In the genomic region with DNA sequence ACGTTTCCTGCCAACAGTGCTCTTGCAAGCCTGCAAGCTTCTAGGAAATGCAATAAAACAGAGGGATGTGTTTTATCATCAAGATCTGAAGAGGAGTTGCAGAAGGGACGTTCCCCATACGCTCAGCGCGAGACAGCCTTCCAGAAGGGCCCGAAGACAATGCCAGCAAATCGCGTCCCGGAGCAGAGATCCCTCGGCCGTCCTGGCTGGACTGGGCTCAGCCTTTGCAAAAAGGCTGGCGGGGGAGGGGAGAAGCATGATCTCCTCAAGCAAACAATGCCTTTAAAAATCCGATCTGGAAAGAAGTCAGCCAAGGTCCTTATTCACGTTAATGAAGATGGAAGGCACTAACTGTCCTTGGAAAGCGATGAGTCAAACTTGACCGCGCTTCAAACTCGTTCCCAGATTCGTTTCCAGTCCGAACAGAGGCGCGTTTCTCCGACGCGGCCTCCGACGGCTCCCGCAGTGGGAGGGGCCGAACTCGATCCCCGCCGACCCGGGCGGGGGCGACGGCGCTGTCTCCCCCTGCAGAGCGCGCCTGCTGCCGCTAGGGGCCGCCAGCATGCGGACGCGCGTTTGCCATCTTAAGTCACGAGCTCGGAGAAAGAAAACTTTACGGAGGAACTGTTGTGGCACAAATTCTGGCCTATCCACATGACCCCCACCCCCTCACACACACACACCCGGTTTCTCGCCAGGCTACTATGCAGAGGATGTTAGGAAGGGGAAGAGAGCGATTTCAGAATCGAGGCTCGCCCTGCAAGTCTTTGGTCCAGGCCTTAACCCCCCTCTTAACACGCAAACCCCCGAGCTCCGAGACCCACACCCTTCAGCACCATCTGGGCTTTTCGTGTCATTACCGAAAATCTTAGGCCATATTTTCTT, we compare ENCODE assay signal across 8 cellular contexts. TPM values are rescaled to one million over a fixed set of nuclear protein-coding genes. Genes with fewer than 3 reads are reported as not detected.
DNase-seq lines count a peak whose midpoint lies in the region; ATAC-seq and TF ChIP-seq lines count a peak whose summit lies in the region.

No MANE protein-coding gene starts in this region.

- H3F3A ChIP-seq in smooth muscle cell (ENCODE audit: low read depth) = peaks cover 4% of the 10 kb centered on the region

- H3K36me3 Mint-ChIP-seq in CD4-positive, alpha-beta T cell (ENCODE audit: low read depth) = peaks cover 43% of the 10 kb centered on the region
- peaks cover 24% of the 10 kb centered on the region for H3K36me3 Mint-ChIP-seq in activated B cell treated with CpG ODN at 0.5 μM for 24 hours (ENCODE audit: low read depth)

- H3K27ac Mint-ChIP-seq in CD4-positive, alpha-beta T cell = peak overlapping the region; percentile 99
- peak overlapping the region; percentile 90 for H3K27ac Mint-ChIP-seq in activated B cell treated with CpG ODN at 0.5 μM for 24 hours

- peaks cover 67% of the 10 kb centered on the region for H4K20me1 ChIP-seq in smooth muscle cell (ENCODE audit: low read depth)

- 3% methylated on average over 57 of the region's 58 CpGs for WGBS in smooth muscle cell (ENCODE audit: low lambda C conversion rate)

- peak overlapping the region; percentile 100 for H3K4me3 Mint-ChIP-seq in CD4-positive, alpha-beta T cell
- peak overlapping the region; percentile 98 for H3K4me3 Mint-ChIP-seq in activated B cell treated with CpG ODN at 0.5 μM for 24 hours

- peak overlapping the region; percentile 76 for H3K9ac ChIP-seq in smooth muscle cell (ENCODE audit: low read depth)

- peak; percentile 79 for TF ChIP-seq CTCF in CD4-positive, alpha-beta T cell (IDR thresholded peaks at IDR 0.05)
- TF ChIP-seq CTCF in activated B cell treated with CpG ODN at 0.5 μM for 24 hours (IDR thresholded peaks at IDR 0.05) (peak; percentile 95), smooth muscle cell (IDR thresholded peaks at IDR 0.05; ENCODE audit: borderline replicate concordance, insufficient read depth, poor library complexity, severe bottlenecking) (peak; percentile 96)

- DNase-seq in CD4-positive, alpha-beta T cell = peak; percentile 55 to 81 (median 72)
- DNase-seq in NCI-H1105 (lab: John Stamatoyannopoulos, UW) (peak; percentile 88), activated B cell treated with CpG ODN at 0.5 μM for 24 hours (peak; percentile 81), iris pigment epithelial cell (ENCODE audit: low read depth) (peak; percentile 95), smooth muscle cell (lab: John Stamatoyannopoulos, UW; ENCODE audit: unreplicated experiment) (peak; percentile 66)
- DNase-seq in central memory CD4-positive, alpha-beta T cell = peak; percentile 77

- CTCF ChIA-PET in CD4-positive, alpha-beta T cell (lab: Charles Lee) = interaction anchor here (0.6 to 4.4 kb wide), 71 partner anchors 8 to 1616 kb away, joined by 3 to 80 read pairs (median 4); a partner anchor contains a TSS
- CTCF ChIA-PET in activated B cell treated with CpG ODN at 0.5 μM for 24 hours (lab: Charles Lee) = interaction anchor here (0.6 to 6.4 kb wide), 85 partner anchors 10 to 1411 kb away, joined by 3 to 545 read pairs (median 4); no protein-coding TSS in a partner anchor

- POLR2A ChIA-PET in CD4-positive, alpha-beta T cell (lab: Charles Lee) = interaction anchor here (0.6 to 4.2 kb wide), 25 partner anchors 9 to 1585 kb away, joined by 3 to 54 read pairs (median 5); a partner anchor contains a TSS
- POLR2A ChIA-PET in activated B cell treated with CpG ODN at 0.5 μM for 24 hours (lab: Charles Lee) = interaction anchor here (0.5 to 4.6 kb wide), 42 partner anchors 10 to 1411 kb away, joined by 3 to 137 read pairs (median 5); a partner anchor contains a TSS

- no peak overlapping the region for H2AFZ ChIP-seq in smooth muscle cell (ENCODE audit: low read depth)

- peak overlapping the region; percentile 96 for H3K4me3 ChIP-seq in smooth muscle cell

- peak; percentile 44 for ATAC-seq in CD4-positive, alpha-beta T cell (ENCODE audit: poor library complexity)
- ATAC-seq in GM21381 (IDR thresholded peaks at IDR 0.05; ENCODE audit: unreplicated experiment) = peak; percentile 41
- peak; percentile 46 for ATAC-seq in activated B cell treated with CpG ODN at 0.5 μM for 24 hours (ENCODE audit: low read depth)
- ATAC-seq in GM18858 (IDR thresholded peaks at IDR 0.05; ENCODE audit: unreplicated experiment) = no peak

- intact Hi-C loops in CD4-positive, alpha-beta T cell (cut with DNase I, micrococcal nuclease) = loop anchor here (1.0 to 10.0 kb wide), 12 partner anchors 537 to 1892 kb away; a partner anchor contains a TSS
- intact Hi-C loops in activated B cell treated with CpG ODN at 0.5 μM for 24 hours (cut with micrococcal nuclease) = loop anchor here (1.0 to 10.0 kb wide), 5 partner anchors 505 to 1495 kb away; no protein-coding TSS in a partner anchor

- H3K4me1 ChIP-seq in smooth muscle cell (ENCODE audit: low read depth) = peaks cover 21% of the 10 kb centered on the region

- H3K9me3 Mint-ChIP-seq in CD4-positive, alpha-beta T cell = no peaks in the 10 kb centered on the region
- H3K9me3 Mint-ChIP-seq in activated B cell treated with CpG ODN at 0.5 μM for 24 hours = no peaks in the 10 kb centered on the region

- no peaks in the 10 kb centered on the region for H3K9me3 ChIP-seq in CD4-positive, alpha-beta T cell (ENCODE audit: control insufficient read depth, low read length)
- H3K9me3 ChIP-seq in smooth muscle cell (replicated peaks; ENCODE audit: low read depth) = no peaks in the 10 kb centered on the region

- no peaks in the 10 kb centered on the region for H3K27me3 Mint-ChIP-seq in CD4-positive, alpha-beta T cell
- no peaks in the 10 kb centered on the region for H3K27me3 Mint-ChIP-seq in activated B cell treated with CpG ODN at 0.5 μM for 24 hours

- H3K4me2 ChIP-seq in smooth muscle cell = peak overlapping the region; percentile 99

- H3K4me1 Mint-ChIP-seq in CD4-positive, alpha-beta T cell (ENCODE audit: low read depth) = peaks cover 56% of the 10 kb centered on the region
- H3K4me1 Mint-ChIP-seq in activated B cell treated with CpG ODN at 0.5 μM for 24 hours = peaks cover 66% of the 10 kb centered on the region

- no peaks in the 10 kb centered on the region for H3K36me3 ChIP-seq in smooth muscle cell (ENCODE audit: low read depth)

- H3K79me2 ChIP-seq in smooth muscle cell (ENCODE audit: low read depth) = peaks cover 65% of the 10 kb centered on the region

- peak overlapping the region; percentile 55 for H3K27ac ChIP-seq in CD4-positive, alpha-beta T cell (ENCODE audit: low read depth, low read length)
- H3K27ac ChIP-seq in smooth muscle cell (ENCODE audit: low read depth) = peak overlapping the region; percentile 93

- no peaks in the 10 kb centered on the region for H3K27me3 ChIP-seq in CD4-positive, alpha-beta T cell (ENCODE audit: control insufficient read depth, insufficient read depth, low read length)
- no peaks in the 10 kb centered on the region for H3K27me3 ChIP-seq in smooth muscle cell (ENCODE audit: low read depth)

RNA-seq across cellular contexts. Expression of a gene that starts 5.5 kb away (rescaled TPM):
- 10 to 100 TPM; 76.6 to 79.6 TPM for total RNA-seq in CD4-positive, alpha-beta T cell
- 100 and 112 TPM in 2 replicates for total RNA-seq in activated B cell treated with CpG ODN at 0.5 μM for 24 hours
- total RNA-seq in smooth muscle cell = 30.8 and 39.1 TPM in 2 replicates
- 16.8 and 18.3 TPM in 2 replicates for polyA plus RNA-seq in smooth muscle cell

RNA-seq across cellular contexts. Expression of a gene that starts 37.4 kb away (rescaled TPM):
- total RNA-seq in CD4-positive, alpha-beta T cell = not detected
- not detected in 2 replicates for total RNA-seq in activated B cell treated with CpG ODN at 0.5 μM for 24 hours
- total RNA-seq in smooth muscle cell = not detected in 2 replicates
- polyA plus RNA-seq in smooth muscle cell = not detected in 2 replicates
